20 cellular contexts compared by ENCODE assay signal in the genomic region with DNA sequence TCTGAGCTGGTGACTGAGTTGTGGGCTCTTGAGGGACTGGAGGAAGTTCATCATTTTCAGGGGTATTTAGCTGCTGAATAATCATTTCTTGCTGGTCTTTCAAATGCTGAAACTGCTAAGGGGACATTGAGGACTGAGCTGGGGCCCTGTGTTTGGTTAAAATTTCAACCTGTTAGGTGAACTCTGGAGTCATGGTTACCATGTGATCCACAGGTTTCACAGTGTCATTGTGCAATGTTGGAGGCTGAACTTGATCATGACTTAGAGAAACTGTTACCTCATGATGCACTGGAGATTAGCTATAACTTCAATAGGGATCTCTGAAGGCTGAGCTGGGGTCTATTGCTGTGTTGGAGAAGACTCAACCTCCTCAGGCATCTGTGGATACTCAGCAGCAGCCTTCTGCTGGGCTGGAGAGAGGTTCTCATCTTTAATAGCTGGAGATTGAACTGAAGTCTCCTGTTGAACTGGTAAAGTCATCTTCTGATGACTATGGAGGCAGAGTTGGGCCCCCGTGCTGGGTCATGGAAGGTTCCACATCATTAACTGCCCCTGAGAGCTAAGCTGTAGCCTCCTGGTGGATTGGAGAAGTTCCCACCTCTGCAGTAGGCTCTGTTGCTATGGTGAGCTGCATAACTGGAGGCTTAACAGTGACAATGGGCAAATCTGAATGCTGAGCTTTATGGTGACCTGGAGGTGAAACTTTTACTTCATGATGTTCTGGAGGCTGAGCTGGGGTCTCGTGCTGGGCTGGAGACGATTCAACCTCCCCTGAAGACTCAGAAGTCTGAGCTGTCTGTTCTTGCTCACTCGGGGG. TPM values are rescaled to one million over a fixed set of nuclear protein-coding genes. Genes with fewer than 3 reads are reported as not detected.
"Had no signal": no experiment of that assay in that cellular context is flagged by ENCODE, and none has a peak within 500 bp of the region (broad histone marks: within the 10 kb centered on the region; RNA-seq: fewer than 3 reads in every experiment).

No MANE protein-coding gene starts in this region.

- H3K4me3 ChIP-seq: heart right ventricle, lung had no signal

- H3K4me3 Mint-ChIP-seq: activated CD4-positive, alpha-beta T cell treated with anti-CD3 and anti-CD28 coated beads for 36 hours; activated CD8-positive, alpha-beta T cell treated with anti-CD3 and anti-CD28 coated beads for 36 hours; activated naive CD8-positive, alpha-beta T cell treated with anti-CD3 and anti-CD28 coated beads, Interleukin-2, amount 10 ng/mL, durations not matched to agents 7 days and 5 days; naive thymus-derived CD4-positive, alpha-beta T cell; type B pancreatic cell had no signal

- DNase-seq: activated CD4-positive, alpha-beta T cell treated with anti-CD3 and anti-CD28 coated beads for 36 hours; activated CD8-positive, alpha-beta memory T cell treated with anti-CD3 and anti-CD28 coated beads, Interleukin-2, amount 50 U/mL, for 4 hours; activated CD8-positive, alpha-beta T cell treated with anti-CD3 and anti-CD28 coated beads for 36 hours; activated naive CD8-positive, alpha-beta T cell treated with anti-CD3 and anti-CD28 coated beads, Interleukin-2, amount 10 ng/mL, durations not matched to agents 7 days and 5 days; anterior cingulate cortex; heart right ventricle; kidney; naive thymus-derived CD4-positive, alpha-beta T cell; posterior cingulate gyrus; right cardiac atrium; stimulated activated CD4-positive, alpha-beta T cell treated with anti-CD3 and anti-CD28 coated beads, Interleukin-1b, Interleukin-23, amount 100 ng/mL, for 48 hours; stimulated activated naive CD4-positive, alpha-beta T cell treated with Interleukin-2 at 50 U/mL for 16 hours; T-helper 9 cell had no signal

- H3K27ac ChIP-seq: heart right ventricle, VCaP had no signal

- H3K36me3 ChIP-seq: heart right ventricle had no signal

- H3K27me3 Mint-ChIP-seq: activated CD4-positive, alpha-beta T cell treated with anti-CD3 and anti-CD28 coated beads for 36 hours; activated CD8-positive, alpha-beta T cell treated with anti-CD3 and anti-CD28 coated beads for 36 hours; naive thymus-derived CD4-positive, alpha-beta T cell; type B pancreatic cell had no signal

- ATAC-seq: activated CD4-positive, alpha-beta T cell treated with anti-CD3 and anti-CD28 coated beads for 36 hours; activated CD8-positive, alpha-beta T cell treated with anti-CD3 and anti-CD28 coated beads for 36 hours; heart right ventricle; naive thymus-derived CD4-positive, alpha-beta T cell; right cardiac atrium had no signal

- H3K27ac Mint-ChIP-seq: activated CD4-positive, alpha-beta T cell treated with anti-CD3 and anti-CD28 coated beads for 36 hours; activated CD8-positive, alpha-beta T cell treated with anti-CD3 and anti-CD28 coated beads for 36 hours; activated naive CD8-positive, alpha-beta T cell treated with anti-CD3 and anti-CD28 coated beads, Interleukin-2, amount 10 ng/mL, durations not matched to agents 7 days and 5 days; naive thymus-derived CD4-positive, alpha-beta T cell; type B pancreatic cell had no signal

- H3K9me3 Mint-ChIP-seq: activated CD8-positive, alpha-beta T cell treated with anti-CD3 and anti-CD28 coated beads for 36 hours; naive thymus-derived CD4-positive, alpha-beta T cell had no signal

- H3K9me3 ChIP-seq: heart right ventricle had no signal

- H3K27me3 ChIP-seq: heart right ventricle had no signal

RNA-seq across cellular contexts. Expression of gene RDM1, which starts 15.2 kb away (rescaled TPM):
- total RNA-seq: bronchial epithelial cell, kidney, lung, right cardiac atrium had no signal
- polyA plus RNA-seq: heart right ventricle, right cardiac atrium had no signal

RNA-seq across cellular contexts. Expression of gene LYZL6, which starts 28.2 kb away (rescaled TPM):
- total RNA-seq: activated CD4-positive, alpha-beta T cell treated with anti-CD3 and anti-CD28 coated beads for 36 hours; activated CD8-positive, alpha-beta T cell treated with anti-CD3 and anti-CD28 coated beads for 36 hours; activated naive CD8-positive, alpha-beta T cell treated with anti-CD3 and anti-CD28 coated beads, Interleukin-2, amount 10 ng/mL, durations not matched to agents 7 days and 5 days; bronchial epithelial cell; endothelial cell of umbilical vein; fibroblast of lung; frontal cortex; heart right ventricle; kidney; lung; naive thymus-derived CD4-positive, alpha-beta T cell; right cardiac atrium had no signal
- polyA plus RNA-seq: endothelial cell of umbilical vein; fibroblast of lung; heart right ventricle; lung; naive thymus-derived CD4-positive, alpha-beta T cell; right cardiac atrium had no signal

RNA-seq across cellular contexts. Expression of gene CCL5, which starts 35.2 kb away (rescaled TPM):
- total RNA-seq: bronchial epithelial cell, endothelial cell of umbilical vein, fibroblast of lung, frontal cortex had no signal
- polyA plus RNA-seq: endothelial cell of umbilical vein had no signal

RNA-seq across cellular contexts. Expression of gene HEATR9, which starts 46.7 kb away (rescaled TPM):
- total RNA-seq: bronchial epithelial cell, endothelial cell of umbilical vein, fibroblast of lung, frontal cortex, heart right ventricle, right cardiac atrium had no signal
- polyA plus RNA-seq: endothelial cell of umbilical vein, fibroblast of lung, heart right ventricle, right cardiac atrium had no signal
